ENCODE assay signal across 8 cellular contexts in the genomic region with DNA sequence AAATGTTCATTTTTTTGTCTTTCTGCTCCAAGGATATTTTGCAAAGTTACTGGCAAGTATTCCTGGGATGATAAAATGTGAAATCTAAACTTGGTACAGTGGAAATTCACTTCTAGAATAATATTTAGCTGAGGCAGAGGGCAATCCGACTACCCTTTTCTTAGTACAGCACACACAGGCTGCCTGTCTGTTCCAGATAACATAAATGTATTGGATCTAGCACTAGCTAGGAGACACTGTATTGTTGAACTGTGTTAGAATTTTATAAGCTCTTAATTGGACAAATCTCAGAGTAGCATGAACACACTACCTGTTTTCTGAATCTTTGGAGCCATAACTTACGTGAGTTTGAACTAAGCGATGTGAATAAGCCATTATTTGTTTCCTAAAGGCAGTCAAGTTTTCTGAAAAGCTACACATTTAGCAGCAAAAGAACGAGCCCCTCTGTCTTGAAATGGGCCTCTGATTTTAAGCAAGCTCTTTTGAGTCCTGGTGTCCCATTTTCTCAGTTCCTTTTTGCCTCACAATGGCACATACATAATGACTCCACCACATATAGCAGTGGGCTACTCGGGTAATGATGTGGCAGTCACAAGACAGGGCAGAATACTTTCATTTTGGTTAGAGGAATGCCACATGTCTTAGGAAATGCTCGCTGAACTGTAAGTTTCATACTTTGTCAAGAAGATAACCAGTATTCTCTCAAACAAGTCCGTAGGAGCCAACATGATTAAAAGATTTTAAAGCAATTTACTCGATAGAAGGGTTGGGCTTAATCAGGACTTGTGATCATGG.
DNase-seq lines count a peak whose midpoint lies in the region; ATAC-seq, FAIRE-seq and TF ChIP-seq lines count a peak whose summit lies in the region.

No MANE protein-coding gene starts in this region.

- H3K79me2 ChIP-seq in osteoblast (ENCODE audit: insufficient read depth, low read length): peaks cover 3% of the 10 kb centered on the region

- no peaks in the 10 kb centered on the region for H3K36me3 ChIP-seq in MG63
- no peaks in the 10 kb centered on the region for H3K36me3 ChIP-seq in osteoblast (ENCODE audit: insufficient read depth, low read length)

- H3K27me3 ChIP-seq in MG63 (no peaks in the 10 kb centered on the region), osteoblast (ENCODE audit: insufficient read depth, low read length) (no peaks in the 10 kb centered on the region)

- no peaks in the 10 kb centered on the region for H4K20me1 ChIP-seq in osteoblast (ENCODE audit: insufficient read depth, low read length)

- H3K4me1 ChIP-seq in osteoblast (ENCODE audit: insufficient read depth, low read length): peaks cover 17% of the 10 kb centered on the region

- peak overlapping the region; percentile 88 for H3K27ac ChIP-seq in osteoblast (ENCODE audit: low read depth, low read length)

- no peak for TF ChIP-seq CTCF in osteoblast (IDR thresholded peaks at IDR 0.05; ENCODE audit: extremely low read depth, low read depth, low read length)

- ATAC-seq in GM18499 (IDR thresholded peaks at IDR 0.05; ENCODE audit: insufficient read depth, unreplicated experiment): peak; percentile 97
- ATAC-seq in GM21737 (IDR thresholded peaks at IDR 0.05; ENCODE audit: unreplicated experiment): peak; percentile 94

- DNase-seq in MG63 (no peak), epidermal melanocyte (ENCODE audit: insufficient read length, low spot score) (peak; percentile 38), osteoblast (ENCODE audit: insufficient read length, low spot score, missing footprints) (peak; percentile 62), RCC 7860 (ENCODE audit: low spot score) (no peak), anterior cingulate cortex (lab: John Stamatoyannopoulos, UW) (no peak), NCI-H1930 (lab: John Stamatoyannopoulos, UW) (no peak)

- H3K4me3 ChIP-seq in MG63: peak overlapping the region; percentile 4; the same call in 1 of the 2 replicates
- H3K4me3 ChIP-seq in osteoblast (ENCODE audit: insufficient read depth, low read length): peak overlapping the region; percentile 62

- peak overlapping the region; percentile 82 for H3K4me2 ChIP-seq in osteoblast (ENCODE audit: insufficient read depth, low read length)

- H3K9me3 ChIP-seq in MG63 (no peaks in the 10 kb centered on the region), osteoblast (ENCODE audit: low read depth, low read length) (no peaks in the 10 kb centered on the region)

- H2AFZ ChIP-seq in osteoblast (ENCODE audit: low read length): peak overlapping the region; percentile 90

- no peak for FAIRE-seq in RCC 7860 (lab: Jason Lieb, UNC)

Comparison
In these comparisons a context has a peak if more than half of its experiments do, and no peak if none do; other contexts are left out.
1. DNase-seq: peak in epidermal melanocyte (single experiment) and osteoblast (single experiment); none in MG63 (single experiment), RCC 7860 (single experiment), anterior cingulate cortex (0 of 58) and NCI-H1930 (0 of 2).